In the genomic region with DNA sequence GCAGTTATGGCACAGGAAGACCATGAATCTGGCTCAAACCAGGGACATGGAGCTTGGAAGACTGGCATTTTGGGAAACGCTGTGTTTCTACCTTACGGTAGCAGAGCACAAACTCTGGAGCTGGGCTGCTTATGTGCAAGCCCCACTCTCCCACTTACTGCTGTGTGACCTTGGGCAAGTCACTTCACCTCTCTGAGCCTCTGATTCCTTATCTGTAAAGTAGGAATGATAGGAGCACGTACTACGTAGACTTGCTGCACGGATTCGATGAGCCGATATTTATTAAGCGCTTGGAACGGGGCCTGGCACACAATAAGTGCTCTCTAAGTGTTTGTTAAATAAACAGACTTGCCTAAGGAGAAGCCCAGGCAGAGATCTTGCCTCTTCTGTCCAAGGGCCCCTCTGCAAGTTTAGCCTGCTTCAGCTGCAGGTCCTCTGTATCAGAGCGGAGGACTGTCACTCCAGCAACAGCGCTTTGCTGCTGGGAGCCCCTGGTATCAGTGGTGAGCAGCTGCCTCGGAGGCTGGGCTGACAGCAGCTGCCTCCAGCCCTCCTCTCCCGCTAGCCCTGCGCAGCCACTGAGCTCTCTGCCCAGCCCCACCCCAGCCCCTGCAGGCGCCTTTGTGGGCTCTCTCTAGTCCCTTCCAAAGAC, we compare ENCODE assay signal across 1 cellular context.
TF ChIP-seq lines count a peak whose summit lies in the region.

No MANE protein-coding gene starts in this region.

TF ChIP-seq in K562, 482 proteins besides CTCF, POLR2A, EP300 and RAD21 (continued from another document):
- TF ChIP-seq TFAP4 (CRISPR knock-in tag; IDR thresholded peaks at IDR 0.05; ENCODE audit: borderline replicate concordance) (peak; percentile 97), POLR2AphosphoS5 (IDR thresholded peaks at IDR 0.05; ENCODE audit: control insufficient read depth, insufficient read depth, low read depth, low read length) (peak; percentile 92), MECOM (CRISPR knock-in tag; IDR thresholded peaks at IDR 0.05) (no peak), RBM25 (IDR thresholded peaks at IDR 0.05; ENCODE audit: low read depth, low read length, severe bottlenecking) (peak; percentile 99), PTBP1 (IDR thresholded peaks at IDR 0.05; ENCODE audit: low read depth, low read length) (peak; percentile 95), SIN3A (IDR thresholded peaks at IDR 0.05; ENCODE audit: borderline replicate concordance in 2 of 2, control insufficient read depth in 1 of 2, low read depth in 2 of 2, low read length in 2 of 2) (peak in 1 of 2 experiments; percentile 16; a peak in 1 of 4 replicates), BRD9 (IDR thresholded peaks at IDR 0.05; ENCODE audit: low read depth, partially characterized antibody) (peak; percentile 95), SUPT5H (IDR thresholded peaks at IDR 0.05) (no peak), RCOR1 (IDR thresholded peaks at IDR 0.05; ENCODE audit: borderline replicate concordance in 1 of 2, low read depth in 2 of 2, low read length in 2 of 2) (peak in 1 of 2 experiments; percentile 57; a peak in 1 of 4 replicates), CXXC5 (CRISPR knock-in tag; IDR thresholded peaks at IDR 0.05) (peak; percentile 59), HDGF (IDR thresholded peaks at IDR 0.05) (peak; percentile 85; the same call in 1 of the 2 replicates), ZNF589 (CRISPR knock-in tag; IDR thresholded peaks at IDR 0.05; ENCODE audit: low read depth) (0 out of 2 replicates have a peak, but pooled peaks have one; percentile 37), DMBX1 (CRISPR knock-in tag; IDR thresholded peaks at IDR 0.05; ENCODE audit: borderline replicate concordance) (peak; percentile 47; the same call in 1 of the 2 replicates), ARID1B (IDR thresholded peaks at IDR 0.05) (peak; percentile 96), NRF1 (conservative IDR thresholded peaks at IDR 0.05 in 1 of 2, IDR thresholded peaks at IDR 0.05 in 1 of 2) (peak; percentile 85 to 88), ZMIZ1 (IDR thresholded peaks at IDR 0.05; ENCODE audit: low read depth in 2 of 2, low read length in 2 of 2) (peak in 1 of 2 experiments; percentile 87; a peak in 2 of 4 replicates), SOX6 (IDR thresholded peaks at IDR 0.05) (peak; percentile 68), KDM2B (CRISPR knock-in tag; IDR thresholded peaks at IDR 0.05) (no peak), ZNF354B (CRISPR knock-in tag; IDR thresholded peaks at IDR 0.05) (no peak), ZNF197 (CRISPR knock-in tag; IDR thresholded peaks at IDR 0.05; ENCODE audit: low read depth) (no peak), ZKSCAN1 (IDR thresholded peaks at IDR 0.05; ENCODE audit: low read depth, low read length) (peak; percentile 42; the same call in 1 of the 2 replicates)
- TF ChIP-seq, protein P1, sequence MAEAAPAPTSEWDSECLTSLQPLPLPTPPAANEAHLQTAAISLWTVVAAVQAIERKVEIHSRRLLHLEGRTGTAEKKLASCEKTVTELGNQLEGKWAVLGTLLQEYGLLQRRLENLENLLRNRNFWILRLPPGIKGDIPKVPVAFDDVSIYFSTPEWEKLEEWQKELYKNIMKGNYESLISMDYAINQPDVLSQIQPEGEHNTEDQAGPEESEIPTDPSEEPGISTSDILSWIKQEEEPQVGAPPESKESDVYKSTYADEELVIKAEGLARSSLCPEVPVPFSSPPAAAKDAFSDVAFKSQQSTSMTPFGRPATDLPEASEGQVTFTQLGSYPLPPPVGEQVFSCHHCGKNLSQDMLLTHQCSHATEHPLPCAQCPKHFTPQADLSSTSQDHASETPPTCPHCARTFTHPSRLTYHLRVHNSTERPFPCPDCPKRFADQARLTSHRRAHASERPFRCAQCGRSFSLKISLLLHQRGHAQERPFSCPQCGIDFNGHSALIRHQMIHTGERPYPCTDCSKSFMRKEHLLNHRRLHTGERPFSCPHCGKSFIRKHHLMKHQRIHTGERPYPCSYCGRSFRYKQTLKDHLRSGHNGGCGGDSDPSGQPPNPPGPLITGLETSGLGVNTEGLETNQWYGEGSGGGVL (CRISPR knock-in tag; IDR thresholded peaks at IDR 0.05): no peak
- TF ChIP-seq, protein P2, sequence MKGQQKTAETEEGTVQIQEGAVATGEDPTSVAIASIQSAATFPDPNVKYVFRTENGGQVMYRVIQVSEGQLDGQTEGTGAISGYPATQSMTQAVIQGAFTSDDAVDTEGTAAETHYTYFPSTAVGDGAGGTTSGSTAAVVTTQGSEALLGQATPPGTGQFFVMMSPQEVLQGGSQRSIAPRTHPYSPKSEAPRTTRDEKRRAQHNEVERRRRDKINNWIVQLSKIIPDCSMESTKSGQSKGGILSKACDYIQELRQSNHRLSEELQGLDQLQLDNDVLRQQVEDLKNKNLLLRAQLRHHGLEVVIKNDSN (CRISPR knock-in tag; IDR thresholded peaks at IDR 0.05): no peak
- TF ChIP-seq, protein P3, sequence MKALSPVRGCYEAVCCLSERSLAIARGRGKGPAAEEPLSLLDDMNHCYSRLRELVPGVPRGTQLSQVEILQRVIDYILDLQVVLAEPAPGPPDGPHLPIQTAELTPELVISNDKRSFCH (CRISPR knock-in tag; IDR thresholded peaks at IDR 0.05): no peak
- TF ChIP-seq, protein P3 (tag; IDR thresholded peaks at IDR 0.05): peak; percentile 49; the same call in 1 of the 2 replicates
- TF ChIP-seq, protein P4, sequence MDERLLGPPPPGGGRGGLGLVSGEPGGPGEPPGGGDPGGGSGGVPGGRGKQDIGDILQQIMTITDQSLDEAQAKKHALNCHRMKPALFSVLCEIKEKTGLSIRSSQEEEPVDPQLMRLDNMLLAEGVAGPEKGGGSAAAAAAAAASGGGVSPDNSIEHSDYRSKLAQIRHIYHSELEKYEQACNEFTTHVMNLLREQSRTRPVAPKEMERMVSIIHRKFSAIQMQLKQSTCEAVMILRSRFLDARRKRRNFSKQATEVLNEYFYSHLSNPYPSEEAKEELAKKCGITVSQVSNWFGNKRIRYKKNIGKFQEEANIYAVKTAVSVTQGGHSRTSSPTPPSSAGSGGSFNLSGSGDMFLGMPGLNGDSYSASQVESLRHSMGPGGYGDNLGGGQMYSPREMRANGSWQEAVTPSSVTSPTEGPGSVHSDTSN (CRISPR knock-in tag; IDR thresholded peaks at IDR 0.05; ENCODE audit: low read depth): peak; percentile 33; the same call in 1 of the 2 replicates
- TF ChIP-seq, protein P4 (tag; conservative IDR thresholded peaks at IDR 0.05; ENCODE audit: low read depth): 0 out of 2 replicates have a peak, but pooled peaks have one; percentile 49
